In the genomic region with DNA sequence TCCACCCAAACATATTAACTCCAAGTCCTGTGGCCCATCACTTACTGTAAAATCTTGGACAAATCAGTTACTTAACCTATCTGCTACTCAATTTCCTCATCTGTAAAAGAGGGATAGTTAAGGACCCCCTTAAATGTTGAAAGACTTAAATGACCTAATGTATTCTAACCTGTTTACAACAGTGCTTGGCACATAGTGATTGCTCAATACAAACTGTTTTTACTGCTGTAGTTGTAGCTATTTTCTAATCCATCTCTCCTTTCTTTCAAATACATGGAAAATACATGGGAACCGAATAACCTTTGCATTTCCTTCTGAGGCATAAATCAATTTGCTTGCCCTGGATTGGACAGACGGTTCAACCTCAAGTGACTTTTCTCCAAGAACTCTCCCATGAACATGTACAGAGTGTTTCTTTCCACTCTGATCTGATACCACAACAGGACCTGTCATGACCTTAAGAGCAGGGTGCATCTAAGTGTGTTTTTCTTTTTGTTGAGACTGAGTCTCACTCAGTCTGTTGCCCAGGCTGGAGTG, we compare ENCODE assay signal across 18 cellular contexts. TPM values are rescaled to one million over a fixed set of nuclear protein-coding genes. Genes with fewer than 3 reads are reported as not detected.
DNase-seq lines count a peak whose midpoint lies in the region; ATAC-seq and TF ChIP-seq lines count a peak whose summit lies in the region.
"Had no signal": no experiment of that assay in that cellular context is flagged by ENCODE, and none has a peak within 500 bp of the region (broad histone marks: within the 10 kb centered on the region; RNA-seq: fewer than 3 reads in every experiment).

No MANE protein-coding gene starts in this region.

- peaks cover 4 to 23% of the 10 kb centered on the region in 2 experiments; a peak in 3 of 4 replicates for H3K79me1 ChIP-seq in IMR-90 (ENCODE audit: low read depth in 1 of 2, low read length in 2 of 2)
- H3K79me1 ChIP-seq in trophoblast cell (ENCODE audit: low read length), result peaks cover 12% of the 10 kb centered on the region

- in situ Hi-C loops in IMR-90 (cut with MboI; ENCODE audit: low sequenced_read_pairs), result no loop called here

- H3K4me1 Mint-ChIP-seq in glutamatergic neuron (ENCODE audit: low read depth, unreplicated experiment), result peaks cover 27% of the 10 kb centered on the region
- H3K4me1 Mint-ChIP-seq in CD4-positive, alpha-beta T cell (ENCODE audit: low read depth), result peaks cover 24% of the 10 kb centered on the region

- H3K36me3 ChIP-seq in IMR-90 (ENCODE audit: control insufficient read depth, insufficient read depth, low read length) (no peaks in the 10 kb centered on the region), PC-3 (ENCODE audit: low read depth, low read length) (no peaks in the 10 kb centered on the region), trophoblast cell (ENCODE audit: control insufficient read depth in 1 of 2, insufficient read depth in 2 of 2, low read length in 2 of 2) (peaks cover 0 to 2% of the 10 kb centered on the region in 2 experiments)
- H3K36me3 ChIP-seq: Peyer's patch had no signal

- H3K4me3 Mint-ChIP-seq in glutamatergic neuron (ENCODE audit: unreplicated experiment), result peak overlapping the region; percentile 56
- H3K4me3 Mint-ChIP-seq in CD4-positive, alpha-beta T cell, result no peak overlapping the region
- H3K4me3 Mint-ChIP-seq: B cell; CD8-positive, alpha-beta T cell had no signal

- H3K23ac ChIP-seq in IMR-90 (ENCODE audit: low read depth, low read length) (0 out of 2 replicates have a peak overlapping the region, but pooled peaks have one; percentile 43), trophoblast cell (ENCODE audit: low read length) (no peak overlapping the region)

- TF ChIP-seq RAD21 in IMR-90 (IDR thresholded peaks at IDR 0.05; ENCODE audit: low read length), result no peak

- H3K4me1 ChIP-seq in IMR-90 (ENCODE audit: control insufficient read depth, insufficient read depth, low read length) (no peaks in the 10 kb centered on the region; the same call in 1 of the 2 replicates), PC-3 (ENCODE audit: insufficient read depth, low read length) (peaks cover 11% of the 10 kb centered on the region), trophoblast cell (ENCODE audit: control insufficient read depth in 1 of 2, insufficient read depth in 2 of 2, low read length in 2 of 2) (peaks cover 5 to 8% of the 10 kb centered on the region in 2 experiments)

- H2AFZ ChIP-seq in IMR-90 (replicated peaks; ENCODE audit: low read length, poor library complexity) (no peak overlapping the region), PC-3 (ENCODE audit: low read length) (no peak overlapping the region), trophoblast cell (ENCODE audit: insufficient read depth, low read length, poor library complexity) (no peak overlapping the region)

- H3K9ac ChIP-seq in IMR-90 (ENCODE audit: low read depth, low read length) (no peak overlapping the region), PC-3 (ENCODE audit: low read length) (no peak overlapping the region), trophoblast cell (ENCODE audit: low read length) (no peak overlapping the region)
- H3K9ac ChIP-seq: KMS-11 had no signal

- H3K56ac ChIP-seq in IMR-90 (ENCODE audit: extremely low read depth, insufficient read depth, low read length), result no peak overlapping the region

- H3K18ac ChIP-seq in IMR-90 (ENCODE audit: low read depth, low read length), result no peak overlapping the region
- H3K18ac ChIP-seq in trophoblast cell (ENCODE audit: low read length), result no peak overlapping the region

- H3K9me3 ChIP-seq in IMR-90 (ENCODE audit: control insufficient read depth, insufficient read depth, low read length) (no peaks in the 10 kb centered on the region), PC-3 (ENCODE audit: low read length) (no peaks in the 10 kb centered on the region), trophoblast cell (ENCODE audit: insufficient read depth, low read depth, low read length) (no peaks in the 10 kb centered on the region)
- H3K9me3 ChIP-seq in CD4-positive, alpha-beta T cell (ENCODE audit: control insufficient read depth, low read length), result no peaks in the 10 kb centered on the region
- H3K9me3 ChIP-seq: Peyer's patch had no signal

- H3K4ac ChIP-seq in IMR-90 (ENCODE audit: low read depth, low read length) (no peak overlapping the region), trophoblast cell (ENCODE audit: low read depth, low read length) (peak overlapping the region; percentile 62)

- ATAC-seq in IMR-90 (ENCODE audit: low read depth), result no peak
- ATAC-seq in PC-3, result no peak
- no peak for ATAC-seq in GM21360 (IDR thresholded peaks at IDR 0.05; ENCODE audit: unreplicated experiment)
- ATAC-seq in CD4-positive, alpha-beta T cell (ENCODE audit: poor library complexity), result no peak
- ATAC-seq: CD8-positive, alpha-beta T cell had no signal

- no peak overlapping the region; a peak in 1 of 4 replicates for H4K8ac ChIP-seq in IMR-90 (ENCODE audit: low read depth in 2 of 2, low read length in 2 of 2)
- H4K8ac ChIP-seq in trophoblast cell (ENCODE audit: low read depth, low read length), result no peak overlapping the region

- POLR2A ChIA-PET in IMR-90 (lab: Charles Lee; ENCODE audit: unreplicated experiment) (no interaction called here), PC-3 (lab: Charles Lee; ENCODE audit: unreplicated experiment) (no interaction called here)
- POLR2A ChIA-PET in CD4-positive, alpha-beta T cell (lab: Charles Lee), result interaction anchor here (0.6 kb wide), 1 partner anchor 9 kb away, joined by 3 read pairs; no protein-coding TSS in a partner anchor

- peaks cover 69% of the 10 kb centered on the region for H3K79me2 ChIP-seq in PC-3 (ENCODE audit: low read length)
- H3K79me2 ChIP-seq in trophoblast cell (ENCODE audit: control insufficient read depth, insufficient read depth, low read length, poor library complexity), result peaks cover 2% of the 10 kb centered on the region

- H3K9me2 ChIP-seq in PC-3 (replicated peaks; ENCODE audit: low read length), result no peaks in the 10 kb centered on the region

- peaks cover 9% of the 10 kb centered on the region for H3K27me3 Mint-ChIP-seq in glutamatergic neuron (ENCODE audit: unreplicated experiment)
- no peaks in the 10 kb centered on the region for H3K27me3 Mint-ChIP-seq in CD4-positive, alpha-beta T cell
- H3K27me3 Mint-ChIP-seq: B cell had no signal

- H3K9me1 ChIP-seq in IMR-90 (ENCODE audit: insufficient read depth, low read length), result no peaks in the 10 kb centered on the region

- no peak overlapping the region for H3K27ac Mint-ChIP-seq in glutamatergic neuron (ENCODE audit: unreplicated experiment)
- H3K27ac Mint-ChIP-seq in CD4-positive, alpha-beta T cell, result no peak overlapping the region
- H3K27ac Mint-ChIP-seq: B cell; CD8-positive, alpha-beta T cell had no signal

- H3K14ac ChIP-seq in IMR-90 (replicated peaks; ENCODE audit: low read depth, low read length), result no peak overlapping the region
- no peak overlapping the region for H3K14ac ChIP-seq in trophoblast cell (ENCODE audit: low read length)

- H3K4me3 ChIP-seq in IMR-90 (ENCODE audit: insufficient read depth, low read depth, low read length) (no peak overlapping the region), PC-3 (ENCODE audit: low read length) (no peak overlapping the region), trophoblast cell (ENCODE audit: low read depth, low read length) (no peak overlapping the region)
- H3K4me3 ChIP-seq: Peyer's patch had no signal

- CTCF ChIA-PET in IMR-90 (lab: Yijun Ruan, JAX) (interaction anchor here (0.7 kb wide), 1 partner anchor 99 kb away, joined by 3 read pairs; no protein-coding TSS in a partner anchor), PC-3 (lab: Charles Lee) (no interaction called here)
- CTCF ChIA-PET in CD4-positive, alpha-beta T cell (lab: Charles Lee), result no interaction called here

- BruUV-seq in IMR-90 (replicated peaks; lab: Mats Ljungman, UMichigan) (no TSS peak), PC-3 (replicated peaks; lab: Mats Ljungman, UMichigan) (no TSS peak)

- no peaks in the 10 kb centered on the region for H3K36me3 Mint-ChIP-seq in glutamatergic neuron (ENCODE audit: unreplicated experiment)
- H3K36me3 Mint-ChIP-seq in CD4-positive, alpha-beta T cell (ENCODE audit: low read depth), result no peaks in the 10 kb centered on the region

- H2BK5ac ChIP-seq in IMR-90 (ENCODE audit: low read depth, low read length, poor library complexity, severe bottlenecking) (no peak overlapping the region), trophoblast cell (ENCODE audit: low read depth, low read length, poor library complexity) (no peak overlapping the region)

- H4K12ac ChIP-seq in trophoblast cell (ENCODE audit: low read depth, low read length), result no peak overlapping the region

- no peak overlapping the region for H2BK120ac ChIP-seq in IMR-90 (ENCODE audit: low read depth, low read length)
- H2BK120ac ChIP-seq in trophoblast cell (ENCODE audit: insufficient read depth, low read length, poor library complexity), result no peak overlapping the region

- H3K4me2 ChIP-seq in IMR-90 (ENCODE audit: low read depth, low read length), result no peak overlapping the region
- peak overlapping the region; percentile 4; the same call in 1 of the 2 replicates for H3K4me2 ChIP-seq in PC-3 (ENCODE audit: low read length)
- no peak overlapping the region for H3K4me2 ChIP-seq in trophoblast cell (ENCODE audit: low read length)

- no peak overlapping the region for H4K91ac ChIP-seq in IMR-90 (ENCODE audit: insufficient read depth, low read depth, low read length)
- H4K91ac ChIP-seq in trophoblast cell (ENCODE audit: low read depth, low read length), result no peak overlapping the region

- no peak overlapping the region for H2BK15ac ChIP-seq in IMR-90 (ENCODE audit: low read depth, low read length)

- no peak overlapping the region for H2BK20ac ChIP-seq in IMR-90 (ENCODE audit: low read depth, low read length)

- WGBS in IMR-90 (ENCODE audit: extremely low coverage in 2 of 2, insufficient read length in 1 of 2), 2 experiments, result no CpG with 5 or more reads among the region's 2 CpGs
- no CpG with 5 or more reads among the region's 2 CpGs for WGBS in trophoblast cell (ENCODE audit: extremely low coverage, insufficient coverage, insufficient read length)

- intact Hi-C loops in IMR-90 (cut with micrococcal nuclease) (no loop called here), PC-3 (cut with micrococcal nuclease) (no loop called here)
- intact Hi-C loops in CD4-positive, alpha-beta T cell (cut with DNase I, micrococcal nuclease), result loop anchor here in 1 of 2 experiments (5.0 kb wide), 1 partner anchor 268 kb away; the partner anchor contains the start of gene MTX2

- H2AK9ac ChIP-seq in IMR-90 (replicated peaks; ENCODE audit: low read depth, low read length, poor library complexity), result no peak overlapping the region

- DNase-seq in IMR-90 (no peak), PC-3 (no peak), glutamatergic neuron (no peak), trophoblast cell (no peak), DMS53 (lab: John Stamatoyannopoulos, UW) (no peak), T-helper 9 cell (no peak)
- no peak for DNase-seq in CD4-positive, alpha-beta T cell
- DNase-seq: CD8-positive, alpha-beta T cell; NCI-H146; NCI-H2107; NCI-H446; NCI-H748 treated with DMSO at 0.1 percent for 48 hours; Peyer's patch; Right ventricle myocardium superior had no signal

- dilution Hi-C loops in IMR-90 (cut with HindIII; ENCODE audit: low sequenced_read_pairs, unreplicated experiment), result no loop called here

- H3K27ac ChIP-seq in IMR-90 (ENCODE audit: insufficient read depth, low read length) (no peak overlapping the region), PC-3 (ENCODE audit: low read length) (no peak overlapping the region), trophoblast cell (ENCODE audit: low read depth, low read length) (no peak overlapping the region)
- H3K27ac ChIP-seq in CD4-positive, alpha-beta T cell (ENCODE audit: low read depth, low read length), result no peak overlapping the region
- H3K27ac ChIP-seq: HL-60, KMS-11, Peyer's patch had no signal

- H3K27me3 ChIP-seq in IMR-90 (ENCODE audit: control insufficient read depth, insufficient read depth, low read length) (no peaks in the 10 kb centered on the region), PC-3 (ENCODE audit: low read length) (no peaks in the 10 kb centered on the region), trophoblast cell (ENCODE audit: insufficient read depth, low read length) (no peaks in the 10 kb centered on the region)
- H3K27me3 ChIP-seq in CD4-positive, alpha-beta T cell (ENCODE audit: control insufficient read depth, insufficient read depth, low read length), result no peaks in the 10 kb centered on the region
- H3K27me3 ChIP-seq: Peyer's patch had no signal

- no peak for TF ChIP-seq CTCF in IMR-90 (conservative IDR thresholded peaks at IDR 0.05; ENCODE audit: low read depth, low read length)
- TF ChIP-seq CTCF in PC-3 (conservative IDR thresholded peaks at IDR 0.05; ENCODE audit: low read depth, low read length), result no peak
- TF ChIP-seq CTCF in glutamatergic neuron (IDR thresholded peaks at IDR 0.05; ENCODE audit: partially characterized antibody, unreplicated experiment), result no peak
- no peak for TF ChIP-seq CTCF in CD4-positive, alpha-beta T cell (IDR thresholded peaks at IDR 0.05)

- H4K5ac ChIP-seq in IMR-90 (ENCODE audit: low read depth, low read length), result no peak overlapping the region

- no peak overlapping the region for H2AK5ac ChIP-seq in IMR-90 (ENCODE audit: low read depth, low read length)
- H2AK5ac ChIP-seq in trophoblast cell (ENCODE audit: low read length), result no peak overlapping the region

- H3K9me3 Mint-ChIP-seq in glutamatergic neuron (ENCODE audit: unreplicated experiment), result peaks cover 15% of the 10 kb centered on the region
- H3K9me3 Mint-ChIP-seq in CD4-positive, alpha-beta T cell, result no peaks in the 10 kb centered on the region
- H3K9me3 Mint-ChIP-seq: CD8-positive, alpha-beta T cell had no signal

- TF ChIP-seq POLR2A in IMR-90 (IDR thresholded peaks at IDR 0.05; ENCODE audit: low read depth, low read length), result no peak

- H3F3A ChIP-seq in PC-3 (ENCODE audit: low read length, unreplicated experiment), result no peaks in the 10 kb centered on the region

- H4K20me1 ChIP-seq in IMR-90 (ENCODE audit: insufficient read depth, low read length) (no peaks in the 10 kb centered on the region), PC-3 (ENCODE audit: low read length) (no peaks in the 10 kb centered on the region)

- H2BK12ac ChIP-seq in trophoblast cell (ENCODE audit: low read length), result no peak overlapping the region

RNA-seq across cellular contexts. Expression of gene LNPK, which starts 2.7 kb away (rescaled TPM):
- total RNA-seq in IMR-90 (2012; rRNA removed) (48.6 and 59.4 TPM in 2 replicates), PC-3 (2014; rRNA removed) (19.5 and 21.9 TPM in 2 replicates), glutamatergic neuron (ENCODE audit: unreplicated experiment) (78.2 TPM)
- polyA plus RNA-seq in IMR-90 (2012; rRNA removed), result 14.7 and 18.7 TPM in 2 replicates
- polyA plus RNA-seq in IMR-90 (2012; cell fraction: cytosol; rRNA removed), result 3.1 TPM in 2 replicates
- polyA plus RNA-seq in IMR-90 (2012; cell fraction: nucleus; rRNA removed; ENCODE audit: low replicate concordance), result 0.90 and 12.4 TPM in 2 replicates
- polyA plus RNA-seq in trophoblast cell (2013), result 19.0 and 19.2 TPM in 2 replicates
- 10 to 100 TPM; 12.7 to 15.8 TPM for total RNA-seq in CD4-positive, alpha-beta T cell
